8 cellular contexts compared by ENCODE assay signal in the genomic region with DNA sequence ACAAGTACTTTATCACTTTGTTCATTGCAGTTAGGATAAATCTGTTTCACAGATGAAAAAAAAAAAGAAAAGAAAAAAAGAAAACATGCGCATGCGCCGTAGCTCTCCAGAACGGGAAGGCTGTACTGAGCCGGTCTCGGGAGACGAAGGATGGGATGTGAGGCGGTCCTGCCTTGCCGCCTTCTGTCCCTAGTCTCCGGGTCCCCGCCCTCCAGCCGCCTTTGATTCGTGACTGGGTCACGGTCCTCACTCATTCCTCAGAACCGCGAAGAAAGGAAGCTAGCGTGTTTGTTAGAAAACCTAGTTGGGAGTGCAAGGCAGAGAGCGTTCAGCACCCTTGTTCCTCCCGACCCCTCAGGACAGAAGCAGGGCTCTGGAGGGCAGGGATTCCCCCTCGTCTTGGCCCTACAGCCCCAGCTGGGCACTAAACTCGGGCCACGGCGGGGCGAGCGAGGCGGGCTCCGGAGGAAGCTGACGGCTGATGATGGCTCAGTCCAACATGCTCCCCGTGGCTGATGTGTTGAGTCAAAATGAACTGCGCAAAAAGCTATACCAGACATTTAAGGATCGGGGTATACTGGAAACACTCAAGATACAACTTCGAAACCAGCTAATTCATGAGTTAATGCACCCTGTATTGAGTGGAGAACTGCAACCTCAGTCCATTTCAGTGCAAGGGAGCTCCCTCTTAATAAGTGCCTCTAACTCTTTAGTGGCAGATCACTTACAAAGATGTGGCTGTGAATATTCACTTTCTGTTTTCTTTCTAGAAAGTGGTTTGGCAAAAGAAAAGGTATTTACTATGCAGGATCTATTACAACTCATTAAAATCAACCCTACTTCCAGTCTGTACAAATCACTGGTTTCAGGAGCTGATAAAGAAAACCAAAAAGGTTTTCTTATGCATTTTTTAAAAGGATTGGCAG.
DNase-seq lines count a peak whose midpoint lies in the region; ATAC-seq lines count a peak whose summit lies in the region.

No MANE protein-coding gene starts in this region.

- peaks cover under 1% of the 10 kb centered on the region for H3K4me1 Mint-ChIP-seq in activated naive CD4-positive, alpha-beta T cell treated with anti-CD3 and anti-CD28 coated beads, Interleukin-2, amount 50 U/mL, for 24 hours

- peaks cover 19% of the 10 kb centered on the region for H3K36me3 Mint-ChIP-seq in activated naive CD4-positive, alpha-beta T cell treated with anti-CD3 and anti-CD28 coated beads, Interleukin-2, amount 50 U/mL, for 24 hours

- peaks cover 7% of the 10 kb centered on the region for H3K36me3 ChIP-seq in HAP-1 (replicated peaks)

- in situ Hi-C loops in HAP-1 (cut with MboI; ENCODE audit: low sequenced_read_pairs): no loop called here

- H3K27me3 ChIP-seq in HAP-1 (ENCODE audit: low read depth): no peaks in the 10 kb centered on the region

- H3K9me3 Mint-ChIP-seq in activated naive CD4-positive, alpha-beta T cell treated with anti-CD3 and anti-CD28 coated beads, Interleukin-2, amount 50 U/mL, for 24 hours: no peaks in the 10 kb centered on the region

- no peaks in the 10 kb centered on the region for H3K4me1 ChIP-seq in HAP-1

- no peaks in the 10 kb centered on the region for H3K9me3 ChIP-seq in HAP-1

- H3K27ac Mint-ChIP-seq in activated naive CD4-positive, alpha-beta T cell treated with anti-CD3 and anti-CD28 coated beads, Interleukin-2, amount 50 U/mL, for 24 hours: peak overlapping the region; percentile 35

- no peaks in the 10 kb centered on the region for H3K27me3 Mint-ChIP-seq in activated naive CD4-positive, alpha-beta T cell treated with anti-CD3 and anti-CD28 coated beads, Interleukin-2, amount 50 U/mL, for 24 hours

- DNase-seq in stimulated activated CD4-positive, alpha-beta T cell treated with anti-CD3 and anti-CD28 coated beads, Interleukin-2, amount 100 ng/mL, for 24 hours: peak; percentile 10 to 20
- DNase-seq in stimulated activated CD4-positive, alpha-beta T cell treated with anti-CD3 and anti-CD28 coated beads, Interleukin-4, amount 100 ng/mL, for 1 hour: no peak
- DNase-seq in iPS-NIHi11 (ENCODE audit: low spot score): peak; percentile 12
- no peak for DNase-seq in cerebellar cortex (ENCODE audit: low spot score)
- DNase-seq in HAP-1 (ENCODE audit: low spot score in 2 of 2): no peak
- no peak for DNase-seq in NCI-H774 (lab: John Stamatoyannopoulos, UW)

- ATAC-seq in HG03039 (IDR thresholded peaks at IDR 0.05; ENCODE audit: unreplicated experiment): no peak

- H3K4me3 ChIP-seq in HAP-1: no peak overlapping the region

- peak overlapping the region; percentile 88 for H3K4me3 Mint-ChIP-seq in activated naive CD4-positive, alpha-beta T cell treated with anti-CD3 and anti-CD28 coated beads, Interleukin-2, amount 50 U/mL, for 24 hours

Comparison
In these comparisons a context has a peak if more than half of its experiments do, and no peak if none do; other contexts are left out.
1. DNase-seq: peak in stimulated activated CD4-positive, alpha-beta T cell treated with anti-CD3 and anti-CD28 coated beads, Interleukin-2, amount 100 ng/mL, for 24 hours (2 of 2) and iPS-NIHi11 (single experiment); none in stimulated activated CD4-positive, alpha-beta T cell treated with anti-CD3 and anti-CD28 coated beads, Interleukin-4, amount 100 ng/mL, for 1 hour (single experiment), cerebellar cortex (single experiment), HAP-1 (0 of 2) and NCI-H774 (single experiment).